ENCODE assay signal across 9 cellular contexts in the genomic region with DNA sequence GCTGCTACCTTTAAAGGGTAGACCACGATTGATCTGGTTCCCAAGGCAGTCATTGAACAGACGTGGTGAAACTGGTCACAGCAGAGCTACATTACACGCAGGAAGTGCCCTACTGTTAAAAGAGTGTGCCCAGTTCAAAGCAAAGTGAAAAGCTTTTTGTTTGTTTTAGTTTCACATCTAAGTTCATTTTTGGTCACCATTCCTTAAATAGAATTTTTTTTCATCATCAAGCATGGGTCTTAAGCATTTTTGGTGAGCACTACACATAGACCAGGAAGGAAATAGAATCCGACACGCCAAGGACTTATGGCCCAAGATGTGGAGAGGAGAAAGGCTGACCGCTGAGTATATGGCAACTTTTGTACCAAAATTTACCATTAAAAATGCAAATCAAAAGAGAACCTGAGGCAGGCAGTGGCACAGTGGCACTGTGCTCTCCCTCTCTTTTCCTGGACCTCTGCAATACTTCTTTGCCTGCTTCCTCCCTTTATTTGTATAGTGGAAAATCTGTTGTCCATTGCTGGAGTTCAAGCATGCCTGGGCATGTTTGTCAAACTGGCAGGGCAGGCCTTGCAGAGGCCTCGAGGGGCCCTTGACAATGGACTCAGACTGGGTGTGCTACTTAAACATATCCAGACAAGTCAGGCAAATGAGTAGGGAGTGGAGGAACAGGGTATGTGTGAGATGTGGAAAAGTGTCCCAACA. TPM values are rescaled to one million over a fixed set of nuclear protein-coding genes. Genes with fewer than 3 reads are reported as not detected.
DNase-seq lines count a peak whose midpoint lies in the region; ATAC-seq, FAIRE-seq and TF ChIP-seq lines count a peak whose summit lies in the region.
"Had no signal": no experiment of that assay in that cellular context is flagged by ENCODE, and none has a peak within 500 bp of the region (broad histone marks: within the 10 kb centered on the region; RNA-seq: fewer than 3 reads in every experiment).

No MANE protein-coding gene starts in this region.

- no peaks in the 10 kb centered on the region for H3K9me3 ChIP-seq in K562 (replicated peaks; ENCODE audit: control insufficient read depth, insufficient read depth, low read depth, low read length)
- H3K9me3 ChIP-seq in thymus (ENCODE audit: control insufficient read depth), result no peaks in the 10 kb centered on the region

- no peak overlapping the region; the same call in 1 of the 2 replicates for H3K27ac ChIP-seq in GM23338 (ENCODE audit: low read depth)
- no peak overlapping the region for H3K27ac ChIP-seq in K562 (ENCODE audit: extremely low read depth, low read depth, low read length)
- peak overlapping the region; percentile 31 for H3K27ac ChIP-seq in thymus (ENCODE audit: low read depth)

- TF ChIP-seq RAD21 in K562 (CRISPR knock-in tag; conservative IDR thresholded peaks at IDR 0.05 in 1 of 2, IDR thresholded peaks at IDR 0.05 in 1 of 2), result no peak

- H3K4me2 ChIP-seq in GM23338 (no peak overlapping the region), K562 (ENCODE audit: insufficient read depth, low read length) (no peak overlapping the region)

- H2AFZ ChIP-seq in GM23338 (peak overlapping the region; percentile 57; the same call in 1 of the 2 replicates), K562 (ENCODE audit: low read depth, low read length) (no peak overlapping the region)

- H3K9me3 Mint-ChIP-seq in GM23338, result no peaks in the 10 kb centered on the region

- H3K4me3 Mint-ChIP-seq in GM23338, result no peak overlapping the region

- no peak for TF ChIP-seq EP300 in K562 (IDR thresholded peaks at IDR 0.05; ENCODE audit: low read length)

- peak overlapping the region; percentile 82 for H3K27ac Mint-ChIP-seq in GM23338

- no peak for DNase-seq in GM23338 (ENCODE audit: low spot score)
- peak; percentile 91 for DNase-seq in NCI-H1105 (lab: John Stamatoyannopoulos, UW)
- DNase-seq in K562 (ENCODE audit: extremely low read depth in 1 of 4, low spot score in 3 of 4), result no peak
- DNase-seq in NCI-H2029 (lab: John Stamatoyannopoulos, UW), result no peak
- no peak for DNase-seq in hypothalamus (lab: John Stamatoyannopoulos, UW)
- DNase-seq in hepatic stellate cell (ENCODE audit: low spot score), result no peak

- H3K9me1 ChIP-seq in K562 (ENCODE audit: control insufficient read depth, insufficient read depth, low read length), result no peaks in the 10 kb centered on the region

- BruUV-seq in K562 (replicated peaks; lab: Mats Ljungman, UMichigan), result no TSS peak

- peaks cover 27% of the 10 kb centered on the region for H3K4me1 ChIP-seq in GM23338 (ENCODE audit: insufficient read depth)
- peaks cover 15 to 46% of the 10 kb centered on the region in 2 experiments for H3K4me1 ChIP-seq in K562 (replicated peaks in 1 of 2; ENCODE audit: control insufficient read depth in 2 of 2, insufficient read depth in 2 of 2, low read length in 2 of 2)
- H3K4me1 ChIP-seq in thymus (ENCODE audit: control insufficient read depth, insufficient read depth, low read length), result peaks cover 3% of the 10 kb centered on the region

- FAIRE-seq in K562 (lab: Jason Lieb, UNC), result no peak
- FAIRE-seq: endometrium had no signal

- CTCF ChIA-PET in K562 (lab: Yijun Ruan, JAX; ENCODE audit: low intra/inter-chr PET ratio), result interaction anchor here (0.9 kb wide), 1 partner anchor 9 kb away, joined by 3 read pairs; no protein-coding TSS in a partner anchor

- WGBS in K562 (ENCODE audit: insufficient coverage, low coverage, missing lambda C conversion rate), result 69% methylated on average over 7 of the region's 7 CpGs
- 79% methylated on average over 7 of the region's 7 CpGs for WGBS in thymus

- no peaks in the 10 kb centered on the region for H3K36me3 Mint-ChIP-seq in GM23338 (ENCODE audit: low read depth)

- no peak overlapping the region for H3K9ac ChIP-seq in K562 (ENCODE audit: insufficient read depth in 1 of 2, low read depth in 2 of 2, low read length in 2 of 2)

- peaks cover 30% of the 10 kb centered on the region for H3K4me1 Mint-ChIP-seq in GM23338

- H3K27me3 Mint-ChIP-seq in GM23338 (ENCODE audit: insufficient read depth, low read depth, poor library complexity), result peaks cover 3% of the 10 kb centered on the region

- H3K36me3 ChIP-seq in GM23338 (ENCODE audit: insufficient read depth) (no peaks in the 10 kb centered on the region), K562 (ENCODE audit: control insufficient read depth, insufficient read depth, low read length) (no peaks in the 10 kb centered on the region), thymus (ENCODE audit: control insufficient read depth, insufficient read depth) (no peaks in the 10 kb centered on the region)

- in situ Hi-C loops in K562 (cut with MboI), result loop anchor here (5.0 to 10.0 kb wide), 6 partner anchors 87 to 585 kb away; no protein-coding TSS in a partner anchor

- H3K4me3 ChIP-seq in GM23338, result no peak overlapping the region
- H3K4me3 ChIP-seq in K562, result no peak overlapping the region
- no peak overlapping the region for H3K4me3 ChIP-seq in thymus (ENCODE audit: low read length)

- no peak for TF ChIP-seq POLR2A in K562 (conservative IDR thresholded peaks at IDR 0.05)

- no peaks in the 10 kb centered on the region for H3K27me3 ChIP-seq in GM23338 (ENCODE audit: insufficient read depth)
- H3K27me3 ChIP-seq in K562 (ENCODE audit: control insufficient read depth in 2 of 2, insufficient read depth in 2 of 2, low read length in 2 of 2), result no peaks in the 10 kb centered on the region
- no peaks in the 10 kb centered on the region for H3K27me3 ChIP-seq in thymus (ENCODE audit: control insufficient read depth, insufficient read depth)

- no peaks in the 10 kb centered on the region for H3K79me2 ChIP-seq in GM23338 (replicated peaks; ENCODE audit: insufficient read depth)
- H3K79me2 ChIP-seq in K562 (ENCODE audit: control insufficient read depth, insufficient read depth, low read length), result no peaks in the 10 kb centered on the region

- no peaks in the 10 kb centered on the region for H4K20me1 ChIP-seq in GM23338 (replicated peaks; ENCODE audit: insufficient read depth)
- H4K20me1 ChIP-seq in K562 (replicated peaks; ENCODE audit: control insufficient read depth, insufficient read depth, low read length), result no peaks in the 10 kb centered on the region

- intact Hi-C loops in K562 (cut with micrococcal nuclease), result loop anchor here (10.0 kb wide), 2 partner anchors 315 to 465 kb away; no protein-coding TSS in a partner anchor

- H3F3A ChIP-seq in GM23338 (replicated peaks; ENCODE audit: low read depth), result no peaks in the 10 kb centered on the region

- ATAC-seq in GM18502 (IDR thresholded peaks at IDR 0.05; ENCODE audit: poor library complexity, unreplicated experiment), result peak; percentile 59
- ATAC-seq in GM23338, result no peak
- ATAC-seq in K562, result no peak

- POLR2A ChIA-PET in K562 (lab: Yijun Ruan, JAX), result interaction anchor here (1.7 kb wide), 1 partner anchor 94 kb away, joined by 8 read pairs; no protein-coding TSS in a partner anchor

- no peaks in the 10 kb centered on the region for H3K9me2 ChIP-seq in GM23338 (ENCODE audit: insufficient read depth)

- TF ChIP-seq CTCF in GM23338 (conservative IDR thresholded peaks at IDR 0.05; ENCODE audit: low read depth in 2 of 2), result no peak
- TF ChIP-seq CTCF in K562 (IDR thresholded peaks at IDR 0.05 in 2 of 3, conservative IDR thresholded peaks at IDR 0.05 in 1 of 3; ENCODE audit: insufficient read depth in 2 of 3, low read depth in 1 of 3, low read length in 3 of 3), result no peak

TF ChIP-seq in GM23338, 12 proteins besides CTCF, POLR2A, EP300 and RAD21:
- TF ChIP-seq STAT1 (IDR thresholded peaks at IDR 0.05; ENCODE audit: unreplicated experiment) (no peak), ZNF114 (CRISPR knock-in tag; IDR thresholded peaks at IDR 0.05) (no peak), ZNF331 (CRISPR knock-in tag; IDR thresholded peaks at IDR 0.05; ENCODE audit: low read depth) (no peak), JUNB (IDR thresholded peaks at IDR 0.05; ENCODE audit: unreplicated experiment) (no peak)

TF ChIP-seq in K562, 482 proteins besides CTCF, POLR2A, EP300 and RAD21:
- TF ChIP-seq EZH2 (IDR thresholded peaks at IDR 0.05; ENCODE audit: borderline replicate concordance, low read depth, low read length), result no peak
- TF ChIP-seq, protein P1, sequence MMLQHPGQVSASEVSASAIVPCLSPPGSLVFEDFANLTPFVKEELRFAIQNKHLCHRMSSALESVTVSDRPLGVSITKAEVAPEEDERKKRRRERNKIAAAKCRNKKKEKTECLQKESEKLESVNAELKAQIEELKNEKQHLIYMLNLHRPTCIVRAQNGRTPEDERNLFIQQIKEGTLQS (IDR thresholded peaks at IDR 0.05), result no peak
- TF ChIP-seq, protein P1 (CRISPR knock-in tag; conservative IDR thresholded peaks at IDR 0.05), result 0 out of 2 replicates have a peak, but pooled peaks have one; percentile 33

RNA-seq across cellular contexts. Expression of a gene that starts 42.6 kb away (rescaled TPM):
- 151 and 158 TPM in 2 replicates for total RNA-seq in GM23338 (2014; rRNA removed; shearing (Covaris generic))
- polyA plus RNA-seq in GM23338 (2016; fragmentation: Nextera tagmentation; extraction: Ambion mirVana) (290 and 376 TPM in 2 replicates), K562 (2011; rRNA removed) (150 and 215 TPM in 2 replicates), K562 (2014; fragmentation: Illumina TruSeq; extraction: Trizol) (356 and 381 TPM in 2 replicates), K562 (2014; fragmentation: Nextera tagmentation; extraction: Ambion mirVana) (100 to 1,000 TPM; 108 to 192 TPM), K562 (2014; rRNA removed) (381 and 428 TPM in 2 replicates), thymus (228 TPM)
- 113 and 428 TPM in 2 replicates for total RNA-seq in K562 (2011; cell fraction: chromatin; rRNA removed; ENCODE audit: low replicate concordance)
- total RNA-seq in K562 (2011; cell fraction: nucleolus; rRNA removed), result 48.9 and 75.0 TPM in 2 replicates
- total RNA-seq in K562 (2011; cell fraction: nucleoplasm; rRNA removed), result 198 and 354 TPM in 2 replicates
- total RNA-seq in K562 (2014; rRNA removed) (72.8 and 79.5 TPM in 2 replicates), K562 (2014; rRNA removed; fragmentation: Illumina TruSeq; extraction: Trizol) (130 and 151 TPM in 2 replicates), K562 (2015; rRNA removed; fragmentation: Illumina TruSeq; extraction: Trizol) (112 and 114 TPM in 2 replicates), K562 (2021) (249 and 272 TPM in 2 replicates)
- polyA plus RNA-seq in K562 (2011; cell fraction: cytosol; rRNA removed), result 28.0 and 59.6 TPM in 2 replicates
- polyA plus RNA-seq in K562 (2011; cell fraction: nucleus; rRNA removed), result 96.2 and 150 TPM in 2 replicates
- 364 and 720 TPM in 2 replicates for polyA plus RNA-seq in K562 (2012)
- 97.6 and 107 TPM in 2 replicates for polyA minus RNA-seq in K562 (2011; rRNA and poly(A)+ RNA removed)
- polyA minus RNA-seq in K562 (2011; cell fraction: cytosol; rRNA and poly(A)+ RNA removed), result 69.7 and 76.8 TPM in 2 replicates
- polyA minus RNA-seq in K562 (2011; cell fraction: nucleus; rRNA and poly(A)+ RNA removed), result 57.9 and 104 TPM in 2 replicates
